In the genomic region with DNA sequence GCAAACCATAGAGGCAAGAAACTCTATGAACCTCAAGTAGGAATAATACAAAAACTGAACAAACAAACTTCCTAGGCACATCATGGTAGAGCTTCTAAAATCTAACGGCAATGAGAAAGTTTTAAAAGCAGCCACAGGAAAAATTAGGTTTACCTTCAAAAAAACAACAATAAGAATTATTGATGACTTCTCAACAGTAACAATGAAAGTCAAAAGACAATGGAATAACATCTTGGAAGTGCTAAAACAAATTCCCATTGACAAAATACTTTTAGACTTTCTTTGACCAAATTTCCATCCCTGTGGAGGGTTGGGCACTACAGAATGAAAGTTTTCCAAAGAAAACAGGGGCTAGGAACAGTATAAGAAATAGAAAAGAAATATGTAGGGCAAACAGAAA, we compare ENCODE assay signal across 1 cellular context.
TF ChIP-seq lines count a peak whose summit lies in the region.

No MANE protein-coding gene starts in this region.

TF ChIP-seq in HepG2, 621 proteins besides CTCF, POLR2A, EP300 and RAD21:
- TF ChIP-seq, protein P1, sequence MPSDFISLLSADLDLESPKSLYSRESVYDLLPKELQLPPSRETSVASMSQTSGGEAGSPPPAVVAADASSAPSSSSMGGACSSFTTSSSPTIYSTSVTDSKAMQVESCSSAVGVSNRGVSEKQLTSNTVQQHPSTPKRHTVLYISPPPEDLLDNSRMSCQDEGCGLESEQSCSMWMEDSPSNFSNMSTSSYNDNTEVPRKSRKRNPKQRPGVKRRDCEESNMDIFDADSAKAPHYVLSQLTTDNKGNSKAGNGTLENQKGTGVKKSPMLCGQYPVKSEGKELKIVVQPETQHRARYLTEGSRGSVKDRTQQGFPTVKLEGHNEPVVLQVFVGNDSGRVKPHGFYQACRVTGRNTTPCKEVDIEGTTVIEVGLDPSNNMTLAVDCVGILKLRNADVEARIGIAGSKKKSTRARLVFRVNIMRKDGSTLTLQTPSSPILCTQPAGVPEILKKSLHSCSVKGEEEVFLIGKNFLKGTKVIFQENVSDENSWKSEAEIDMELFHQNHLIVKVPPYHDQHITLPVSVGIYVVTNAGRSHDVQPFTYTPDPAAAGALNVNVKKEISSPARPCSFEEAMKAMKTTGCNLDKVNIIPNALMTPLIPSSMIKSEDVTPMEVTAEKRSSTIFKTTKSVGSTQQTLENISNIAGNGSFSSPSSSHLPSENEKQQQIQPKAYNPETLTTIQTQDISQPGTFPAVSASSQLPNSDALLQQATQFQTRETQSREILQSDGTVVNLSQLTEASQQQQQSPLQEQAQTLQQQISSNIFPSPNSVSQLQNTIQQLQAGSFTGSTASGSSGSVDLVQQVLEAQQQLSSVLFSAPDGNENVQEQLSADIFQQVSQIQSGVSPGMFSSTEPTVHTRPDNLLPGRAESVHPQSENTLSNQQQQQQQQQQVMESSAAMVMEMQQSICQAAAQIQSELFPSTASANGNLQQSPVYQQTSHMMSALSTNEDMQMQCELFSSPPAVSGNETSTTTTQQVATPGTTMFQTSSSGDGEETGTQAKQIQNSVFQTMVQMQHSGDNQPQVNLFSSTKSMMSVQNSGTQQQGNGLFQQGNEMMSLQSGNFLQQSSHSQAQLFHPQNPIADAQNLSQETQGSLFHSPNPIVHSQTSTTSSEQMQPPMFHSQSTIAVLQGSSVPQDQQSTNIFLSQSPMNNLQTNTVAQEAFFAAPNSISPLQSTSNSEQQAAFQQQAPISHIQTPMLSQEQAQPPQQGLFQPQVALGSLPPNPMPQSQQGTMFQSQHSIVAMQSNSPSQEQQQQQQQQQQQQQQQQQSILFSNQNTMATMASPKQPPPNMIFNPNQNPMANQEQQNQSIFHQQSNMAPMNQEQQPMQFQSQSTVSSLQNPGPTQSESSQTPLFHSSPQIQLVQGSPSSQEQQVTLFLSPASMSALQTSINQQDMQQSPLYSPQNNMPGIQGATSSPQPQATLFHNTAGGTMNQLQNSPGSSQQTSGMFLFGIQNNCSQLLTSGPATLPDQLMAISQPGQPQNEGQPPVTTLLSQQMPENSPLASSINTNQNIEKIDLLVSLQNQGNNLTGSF (CRISPR knock-in tag; IDR thresholded peaks at IDR 0.05) = no peak
- TF ChIP-seq CREB1 (IDR thresholded peaks at IDR 0.05) (no peak), CREB1 (CRISPR knock-in tag; IDR thresholded peaks at IDR 0.05) (no peak), ZNF317 (CRISPR knock-in tag; IDR thresholded peaks at IDR 0.05) (peak; percentile 99), JUNB (CRISPR knock-in tag; IDR thresholded peaks at IDR 0.05; ENCODE audit: borderline replicate concordance) (no peak), ZNF460 (CRISPR knock-in tag; IDR thresholded peaks at IDR 0.05; ENCODE audit: borderline replicate concordance) (no peak)
